Comparison of ENCODE assay signal across 9 cellular contexts in the genomic region with DNA sequence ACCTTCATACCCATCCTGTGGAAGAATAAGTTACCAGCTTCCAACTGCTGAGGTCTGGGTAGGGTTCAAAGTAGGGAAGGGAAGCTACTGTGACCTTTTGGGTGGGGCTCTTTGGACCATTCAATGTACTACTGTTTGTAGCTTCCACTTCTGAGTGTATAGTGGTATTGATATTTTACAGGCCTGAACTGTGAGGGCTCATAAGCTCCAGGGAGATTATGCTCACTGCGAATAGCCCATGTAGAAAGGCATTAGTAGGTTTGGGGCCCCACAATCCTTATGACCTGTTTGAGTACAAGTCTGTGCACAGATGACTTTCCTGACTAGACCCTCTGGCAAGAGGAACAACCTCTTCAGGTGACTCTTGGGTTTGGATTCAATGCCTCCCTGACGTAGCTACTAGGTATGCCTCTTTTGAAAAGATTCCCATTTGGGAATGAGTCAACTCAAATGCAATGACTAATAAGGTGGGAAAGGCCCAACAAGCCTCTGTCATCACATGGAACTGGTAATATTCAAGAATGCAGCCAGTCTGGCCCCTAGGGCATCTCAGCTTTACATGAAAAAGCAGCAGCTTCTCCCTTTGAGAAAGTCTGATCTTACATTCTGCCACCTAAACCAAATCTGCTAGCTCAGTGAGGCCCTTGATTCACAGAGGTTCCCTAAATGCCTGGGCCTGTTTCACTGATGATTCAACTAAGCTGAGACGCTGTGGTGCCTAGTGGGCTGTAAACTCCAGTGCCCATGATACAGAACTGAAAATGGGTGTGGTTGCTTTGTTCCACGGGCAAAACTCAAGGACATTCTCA.
DNase-seq lines count a peak whose midpoint lies in the region; ATAC-seq and TF ChIP-seq lines count a peak whose summit lies in the region.
"Had no signal": no experiment of that assay in that cellular context is flagged by ENCODE, and none has a peak within 500 bp of the region (broad histone marks: within the 10 kb centered on the region; RNA-seq: fewer than 3 reads in every experiment).

No MANE protein-coding gene starts in this region.

- H3K9me3 ChIP-seq in HCT116 (ENCODE audit: control insufficient read depth in 1 of 2, insufficient read depth in 1 of 2, low read depth in 1 of 2, low read length in 2 of 2) (no peaks in the 10 kb centered on the region), skeletal muscle satellite cell (replicated peaks; ENCODE audit: low read length) (no peaks in the 10 kb centered on the region)

- TF ChIP-seq CTCF in HCT116 (IDR thresholded peaks at IDR 0.05 in 2 of 3, conservative IDR thresholded peaks at IDR 0.05 in 1 of 3; ENCODE audit: borderline replicate concordance in 1 of 3, insufficient read depth in 1 of 3, low read depth in 2 of 3, low read length in 2 of 3), result no peak

- H3K9ac ChIP-seq in HCT116 (ENCODE audit: low read length) (peak overlapping the region; percentile 39), skeletal muscle satellite cell (ENCODE audit: low read depth, low read length) (peak overlapping the region; percentile 51)

- DNase-seq in activated CD4-positive, alpha-beta T cell treated with anti-CD3 and anti-CD28 coated beads, Interleukin-2, amount 10 ng/mL, durations not matched to agents 24 days and 14 days, result no peak
- no peak for DNase-seq in activated CD4-positive, alpha-beta T cell treated with anti-CD3 and anti-CD28 coated beads for 4 hours
- DNase-seq in HCT116 (ENCODE audit: low read depth, low spot score) (peak; percentile 90), NOMO-1 treated with dmso at 0.1 percent for 144 hours (lab: John Stamatoyannopoulos, UW; ENCODE audit: unreplicated experiment) (peak; percentile 4), epithelial cell of prostate (ENCODE audit: low read depth, low spot score) (peak; percentile 97), DMS 273 (lab: John Stamatoyannopoulos, UW; ENCODE audit: unreplicated experiment) (no peak), anterior cingulate cortex (lab: John Stamatoyannopoulos, UW) (no peak)
- DNase-seq: DND-41 had no signal

- peak overlapping the region in 1 of 2 experiments; percentile 21; a peak in 1 of 4 replicates for H3K4me3 ChIP-seq in HCT116 (replicated peaks in 1 of 2; ENCODE audit: low read depth in 1 of 2, low read length in 2 of 2)
- peak overlapping the region; percentile 21 for H3K4me3 ChIP-seq in skeletal muscle satellite cell (ENCODE audit: low read length)

- H3K4me2 ChIP-seq in HCT116 (ENCODE audit: low read length) (peak overlapping the region; percentile 71), skeletal muscle satellite cell (ENCODE audit: low read length) (peak overlapping the region; percentile 58)

- BruUV-seq in HCT116 (replicated peaks; lab: Mats Ljungman, UMichigan), result no TSS peak

- H3K36me3 ChIP-seq in HCT116 (ENCODE audit: control insufficient read depth in 1 of 2, insufficient read depth in 2 of 2, low read length in 2 of 2) (no peaks in the 10 kb centered on the region), skeletal muscle satellite cell (ENCODE audit: insufficient read depth, low read length) (no peaks in the 10 kb centered on the region)

- peaks cover 41% of the 10 kb centered on the region for H3K4me1 Mint-ChIP-seq in activated CD4-positive, alpha-beta T cell treated with anti-CD3 and anti-CD28 coated beads, Interleukin-2, amount 10 ng/mL, durations not matched to agents 24 days and 14 days

- H3K9me3 Mint-ChIP-seq in activated CD4-positive, alpha-beta T cell treated with anti-CD3 and anti-CD28 coated beads, Interleukin-2, amount 10 ng/mL, durations not matched to agents 24 days and 14 days, result no peaks in the 10 kb centered on the region

- no peak overlapping the region for H3K4me3 Mint-ChIP-seq in activated CD4-positive, alpha-beta T cell treated with anti-CD3 and anti-CD28 coated beads, Interleukin-2, amount 10 ng/mL, durations not matched to agents 24 days and 14 days

- CTCF ChIA-PET in HCT116 (lab: Charles Lee), result interaction anchor here (1.0 kb wide), 1 partner anchor 101 kb away, joined by 3 read pairs; no protein-coding TSS in a partner anchor

- POLR2A ChIA-PET in HCT116 (lab: Charles Lee), result interaction anchor here (1.8 kb wide), 1 partner anchor 26 kb away, joined by 4 read pairs; no protein-coding TSS in a partner anchor

- H3K27ac Mint-ChIP-seq in activated CD4-positive, alpha-beta T cell treated with anti-CD3 and anti-CD28 coated beads, Interleukin-2, amount 10 ng/mL, durations not matched to agents 24 days and 14 days, result peak overlapping the region; percentile 54

- peak; percentile 91 for ATAC-seq in HCT116

- peaks cover 18% of the 10 kb centered on the region for H3K36me3 Mint-ChIP-seq in activated CD4-positive, alpha-beta T cell treated with anti-CD3 and anti-CD28 coated beads, Interleukin-2, amount 10 ng/mL, durations not matched to agents 24 days and 14 days (ENCODE audit: low read depth)

- intact Hi-C loops in activated CD4-positive, alpha-beta T cell treated with anti-CD3 and anti-CD28 coated beads, Interleukin-2, amount 10 ng/mL, durations not matched to agents 24 days and 14 days (cut with micrococcal nuclease), result loop anchor here (5.0 kb wide), 1 partner anchor 44 kb away; no protein-coding TSS in a partner anchor
- intact Hi-C loops in HCT116 (cut with micrococcal nuclease), result no loop called here

- no peak overlapping the region for H2AFZ ChIP-seq in HCT116 (ENCODE audit: low read depth, low read length, poor library complexity, severe bottlenecking)

- no peaks in the 10 kb centered on the region for H3K27me3 Mint-ChIP-seq in activated CD4-positive, alpha-beta T cell treated with anti-CD3 and anti-CD28 coated beads, Interleukin-2, amount 10 ng/mL, durations not matched to agents 24 days and 14 days

- no peak for TF ChIP-seq POLR2A in HCT116 (IDR thresholded peaks at IDR 0.05; ENCODE audit: borderline replicate concordance, extremely low read depth, insufficient read depth, insufficient read length)

- H3K4me1 ChIP-seq in HCT116 (ENCODE audit: control insufficient read depth in 1 of 2, insufficient read depth in 2 of 2, low read length in 2 of 2), result peaks cover 23 to 30% of the 10 kb centered on the region in 2 experiments
- peaks cover 20% of the 10 kb centered on the region for H3K4me1 ChIP-seq in skeletal muscle satellite cell (ENCODE audit: control insufficient read depth, insufficient read depth, low read length)

- H4K20me1 ChIP-seq in HCT116 (ENCODE audit: insufficient read depth), result no peaks in the 10 kb centered on the region

- RAD21 ChIA-PET in HCT116 (lab: Charles Lee; ENCODE audit: low non-redundant PET in 1 of 2, low total read pairs in 2 of 2, uncharacterized antibody in 2 of 2, unreplicated experiment in 2 of 2), result no interaction called here

- H3K9me2 ChIP-seq in HCT116 (ENCODE audit: insufficient read depth), result no peaks in the 10 kb centered on the region

- H3K79me2 ChIP-seq in HCT116 (ENCODE audit: insufficient read depth, low read length), result peaks cover 39% of the 10 kb centered on the region

- TF ChIP-seq RAD21 in HCT116 (IDR thresholded peaks at IDR 0.05; ENCODE audit: low read depth), result no peak

- no peaks in the 10 kb centered on the region for H3K27me3 ChIP-seq in HCT116 (ENCODE audit: insufficient read depth, low read length)
- no peaks in the 10 kb centered on the region for H3K27me3 ChIP-seq in skeletal muscle satellite cell (ENCODE audit: control insufficient read depth, insufficient read depth, low read length)

- H3K27ac ChIP-seq in HCT116 (ENCODE audit: low read depth, low read length), result peak overlapping the region; percentile 51
- peak overlapping the region; percentile 97 for H3K27ac ChIP-seq in epithelial cell of prostate

TF ChIP-seq in HCT116, 20 proteins besides CTCF, POLR2A, EP300 and RAD21 (continues in another document):
- TF ChIP-seq POLR2AphosphoS5 (IDR thresholded peaks at IDR 0.05; ENCODE audit: low read depth, low read length), result peak; percentile 11; the same call in 1 of the 2 replicates
- peak; percentile 30 for TF ChIP-seq ATF3 (IDR thresholded peaks at IDR 0.05)
- no peak for TF ChIP-seq YY1 (IDR thresholded peaks at IDR 0.05; ENCODE audit: extremely low read depth, insufficient replicate concordance, low read depth, low read length)
- no peak for TF ChIP-seq ZBTB33 (IDR thresholded peaks at IDR 0.05; ENCODE audit: extremely low read depth, insufficient replicate concordance, low read length)
- TF ChIP-seq ZNF274 (IDR thresholded peaks at IDR 0.05; ENCODE audit: low read depth, low read length), result no peak
- peak; percentile 89 for TF ChIP-seq JUND (IDR thresholded peaks at IDR 0.05)
- no peak for TF ChIP-seq ELF1 (IDR thresholded peaks at IDR 0.05; ENCODE audit: borderline replicate concordance, low read depth)
- no peak for TF ChIP-seq EZH2phosphoT487 (IDR thresholded peaks at IDR 0.05; ENCODE audit: borderline replicate concordance)
- TF ChIP-seq SP1 (IDR thresholded peaks at IDR 0.05; ENCODE audit: low read depth), result peak; percentile 80
- TF ChIP-seq EZH2 (IDR thresholded peaks at IDR 0.05), result no peak
- TF ChIP-seq CEBPB (IDR thresholded peaks at IDR 0.05; ENCODE audit: low read depth), result peak; percentile 80
- peak; percentile 91 for TF ChIP-seq FOSL1 (IDR thresholded peaks at IDR 0.05; ENCODE audit: low read depth)
- no peak for TF ChIP-seq EGR1 (IDR thresholded peaks at IDR 0.05; ENCODE audit: low read depth)
- TF ChIP-seq CBX3 (IDR thresholded peaks at IDR 0.05; ENCODE audit: low read depth), result peak; percentile 94
- TF ChIP-seq MAX (IDR thresholded peaks at IDR 0.05), result peak; percentile 65; the same call in 1 of the 2 replicates

Comparison
In these comparisons a context has a peak if more than half of its experiments do, and no peak if none do; other contexts are left out.
1. DNase-seq: peak in HCT116 (single experiment), NOMO-1 treated with dmso at 0.1 percent for 144 hours (single experiment) and epithelial cell of prostate (single experiment); none in activated CD4-positive, alpha-beta T cell treated with anti-CD3 and anti-CD28 coated beads, Interleukin-2, amount 10 ng/mL, durations not matched to agents 24 days and 14 days (single experiment), activated CD4-positive, alpha-beta T cell treated with anti-CD3 and anti-CD28 coated beads for 4 hours (0 of 2), DMS 273 (single experiment) and anterior cingulate cortex (0 of 58).